Comparison of ENCODE assay signal across 10 cellular contexts in genomic region chr13:33353210-33353609, GRCh38.
DNase-seq lines count a peak whose midpoint lies in the region; ATAC-seq and TF ChIP-seq lines count a peak whose summit lies in the region.
"Had no signal": no experiment of that assay in that cellular context is flagged by ENCODE, and none has a peak within 500 bp of the region (broad histone marks: within the 10 kb centered on the region; RNA-seq: fewer than 3 reads in every experiment).

No MANE protein-coding gene starts in this region.

- no peaks in the 10 kb centered on the region for H3K4me1 ChIP-seq in hepatocyte (ENCODE audit: insufficient read depth)

- no peak overlapping the region for H3K27ac ChIP-seq in hepatocyte
- H3K27ac ChIP-seq: SJSA1 had no signal

- H2AFZ ChIP-seq in hepatocyte: no peak overlapping the region

- no peak overlapping the region for H3K4me3 ChIP-seq in hepatocyte
- H3K4me3 ChIP-seq: SJSA1 had no signal

- H4K20me1 ChIP-seq in hepatocyte (ENCODE audit: insufficient read depth, poor library complexity, severe bottlenecking): no peaks in the 10 kb centered on the region

- peaks cover 10% of the 10 kb centered on the region for H3K27me3 ChIP-seq in hepatocyte
- H3K27me3 ChIP-seq: SJSA1 had no signal

- H3K36me3 ChIP-seq in hepatocyte (replicated peaks; ENCODE audit: insufficient read depth, low read depth): no peaks in the 10 kb centered on the region

- no peaks in the 10 kb centered on the region for H3K9me2 ChIP-seq in hepatocyte (replicated peaks; ENCODE audit: insufficient read depth)

- no peaks in the 10 kb centered on the region for H3K9me3 ChIP-seq in hepatocyte (ENCODE audit: low read depth)
- H3K9me3 ChIP-seq: SJSA1 had no signal

- peak; percentile 55 for ATAC-seq in HG02623 (IDR thresholded peaks at IDR 0.05; ENCODE audit: unreplicated experiment)

- 84% methylated on average over 4 of the region's 4 CpGs for WGBS in hepatocyte (ENCODE audit: low lambda C conversion rate, missing lambda C conversion rate)

- H3K4me2 ChIP-seq in hepatocyte: no peak overlapping the region

- H3K79me2 ChIP-seq in hepatocyte: no peaks in the 10 kb centered on the region

- peak; percentile 67 for DNase-seq in GM10266 (ENCODE audit: extremely low spot score)
- DNase-seq in SKM-1 (lab: John Stamatoyannopoulos, UW; ENCODE audit: unreplicated experiment): peak; percentile 69
- peak; percentile 86 for DNase-seq in medulla oblongata (ENCODE audit: extremely low spot score)
- no peak for DNase-seq in hepatocyte (ENCODE audit: low spot score)
- no peak for DNase-seq in DMS79 treated with DMSO at 0.1 percent for 48 hours (lab: John Stamatoyannopoulos, UW)
- DNase-seq in NCI-H146 treated with DMSO at 0.1 percent for 48 hours (lab: John Stamatoyannopoulos, UW; ENCODE audit: unreplicated experiment): no peak
- no peak for DNase-seq in NCI-H2227 treated with DMSO at 0.1 percent for 48 hours (lab: John Stamatoyannopoulos, UW)
- DNase-seq: CD4-positive, CD25-positive, alpha-beta regulatory T cell had no signal

- TF ChIP-seq CTCF in GM10266 (IDR thresholded peaks at IDR 0.05; ENCODE audit: control insufficient read depth, insufficient read depth, low read depth, missing control alignments): no peak
- TF ChIP-seq CTCF in hepatocyte (IDR thresholded peaks at IDR 0.05; ENCODE audit: poor library complexity): no peak

Comparison
In these comparisons a context has a peak if more than half of its experiments do, and no peak if none do; other contexts are left out.
1. DNase-seq: peak in GM10266 (single experiment), SKM-1 (single experiment) and medulla oblongata (single experiment); none in hepatocyte (single experiment), DMS79 treated with DMSO at 0.1 percent for 48 hours (single experiment), NCI-H146 treated with DMSO at 0.1 percent for 48 hours (single experiment) and NCI-H2227 treated with DMSO at 0.1 percent for 48 hours (single experiment).